ENCODE assay signal across 20 cellular contexts in genomic region chr1:21572141-21572540, GRCh38.
"Had no signal": no experiment of that assay in that cellular context is flagged by ENCODE, and none has a peak within 500 bp of the region (broad histone marks: within the 10 kb centered on the region; RNA-seq: fewer than 3 reads in every experiment).

No MANE protein-coding gene starts in this region.

- ATAC-seq: left cardiac atrium; lower lobe of right lung; natural killer cell treated with Interleukin-12 subunit alpha and Interleukin-12 subunit beta and Interleukin-15 and Interleukin-18, amount 100 ng/mL, for 72 hours; psoas muscle; sciatic nerve; stimulated activated memory B cell treated with anti-CD40 and anti-IgM and Interleukin-4, amounts not matched to agents 10 μg/mL and 1 μg/mL and 100 μg/mL, for 72 hours; upper lobe of right lung had no signal

- H3K27me3 ChIP-seq: hepatocyte, neural progenitor cell, upper lobe of right lung, vagina had no signal

- H3K9me3 ChIP-seq: left ventricle myocardium inferior, lower lobe of right lung, tibial artery, upper lobe of right lung, vagina had no signal

- H3K27ac ChIP-seq: esophagus squamous epithelium, hepatocyte, left ventricle myocardium inferior, lower lobe of right lung, neural progenitor cell, psoas muscle, spleen, tibial artery, upper lobe of right lung, vagina had no signal

- H3K4me1 ChIP-seq: psoas muscle had no signal

- DNase-seq: dermis blood vessel endothelial cell; esophagus squamous epithelium; foreskin fibroblast; left cardiac atrium; left ventricle myocardium inferior; lower lobe of right lung; midbrain; psoas muscle; spleen; stimulated activated CD4-positive, alpha-beta T cell treated with anti-CD3 and anti-CD28 coated beads, Interleukin-15, amount 100 ng/mL, for 24 hours; stimulated activated CD4-positive, alpha-beta T cell treated with anti-CD3 and anti-CD28 coated beads, Interleukin-1b, Interleukin-23, amount 100 ng/mL, for 48 hours; stimulated activated CD4-positive, alpha-beta T cell treated with anti-CD3 and anti-CD28 coated beads, Interleukin-4, amount 100 ng/mL, for 24 hours; tibial artery; upper lobe of right lung had no signal

- H3K9ac ChIP-seq: neural progenitor cell had no signal

- H3K4me3 ChIP-seq: esophagus squamous epithelium, hepatocyte, left ventricle myocardium inferior, lower lobe of right lung, neural progenitor cell, psoas muscle, spleen, tibial artery, upper lobe of right lung, vagina had no signal

- H3K36me3 ChIP-seq: esophagus squamous epithelium, left ventricle myocardium inferior, neural progenitor cell, tibial artery, upper lobe of right lung, vagina had no signal

- H2AFZ ChIP-seq: hepatocyte, neural progenitor cell had no signal

- H3K4me2 ChIP-seq: hepatocyte, neural progenitor cell had no signal
